In the genomic region with DNA sequence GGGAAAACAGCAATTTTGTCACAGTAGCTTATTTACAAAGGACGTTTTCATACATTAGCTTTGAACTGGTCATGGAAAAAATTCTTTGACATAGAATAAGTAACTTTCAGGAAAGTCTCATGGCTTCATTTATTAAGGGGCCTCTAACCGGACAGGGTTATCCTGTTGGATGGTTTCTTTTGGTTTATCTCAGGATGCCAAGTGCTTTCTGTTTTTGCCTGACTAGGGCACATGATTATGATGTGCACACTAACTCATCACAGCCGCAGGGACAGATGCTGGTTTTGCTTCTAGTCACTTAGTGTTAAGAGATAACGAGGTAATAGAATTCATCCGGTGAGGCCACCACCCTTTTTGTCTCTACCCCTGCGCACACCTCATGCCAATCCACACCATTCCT, we compare ENCODE assay signal across 2 cellular contexts.
TF ChIP-seq lines count a peak whose summit lies in the region.

No MANE protein-coding gene starts in this region.

TF ChIP-seq in SK-N-SH, 30 proteins besides CTCF, POLR2A, EP300 and RAD21 (continued from another document):
- TF ChIP-seq NRF1 (IDR thresholded peaks at IDR 0.05; ENCODE audit: low read depth, low read length) (no peak), EZH2phosphoT487 (IDR thresholded peaks at IDR 0.05; ENCODE audit: borderline replicate concordance, low read depth) (no peak), CHD2 (IDR thresholded peaks at IDR 0.05; ENCODE audit: low read length, partially characterized antibody) (no peak), FOXM1 (IDR thresholded peaks at IDR 0.05; ENCODE audit: low read depth) (no peak), FOSL2 (IDR thresholded peaks at IDR 0.05; ENCODE audit: borderline replicate concordance, low read depth) (no peak), FOXJ3 (CRISPR knock-in tag; IDR thresholded peaks at IDR 0.05) (no peak), MXI1 (IDR thresholded peaks at IDR 0.05; ENCODE audit: low read depth, low read length) (no peak), SIN3A (IDR thresholded peaks at IDR 0.05; ENCODE audit: borderline replicate concordance, low read depth, low read length) (no peak), POLR2AphosphoS5 (IDR thresholded peaks at IDR 0.05; ENCODE audit: low read depth, low read length) (no peak)

TF ChIP-seq in SK-N-SH treated with all-trans-retinoic acid at 6 μM for 48 hours, 23 proteins besides CTCF, POLR2A, EP300 and RAD21 (continued from another document):
- TF ChIP-seq, protein P1, sequence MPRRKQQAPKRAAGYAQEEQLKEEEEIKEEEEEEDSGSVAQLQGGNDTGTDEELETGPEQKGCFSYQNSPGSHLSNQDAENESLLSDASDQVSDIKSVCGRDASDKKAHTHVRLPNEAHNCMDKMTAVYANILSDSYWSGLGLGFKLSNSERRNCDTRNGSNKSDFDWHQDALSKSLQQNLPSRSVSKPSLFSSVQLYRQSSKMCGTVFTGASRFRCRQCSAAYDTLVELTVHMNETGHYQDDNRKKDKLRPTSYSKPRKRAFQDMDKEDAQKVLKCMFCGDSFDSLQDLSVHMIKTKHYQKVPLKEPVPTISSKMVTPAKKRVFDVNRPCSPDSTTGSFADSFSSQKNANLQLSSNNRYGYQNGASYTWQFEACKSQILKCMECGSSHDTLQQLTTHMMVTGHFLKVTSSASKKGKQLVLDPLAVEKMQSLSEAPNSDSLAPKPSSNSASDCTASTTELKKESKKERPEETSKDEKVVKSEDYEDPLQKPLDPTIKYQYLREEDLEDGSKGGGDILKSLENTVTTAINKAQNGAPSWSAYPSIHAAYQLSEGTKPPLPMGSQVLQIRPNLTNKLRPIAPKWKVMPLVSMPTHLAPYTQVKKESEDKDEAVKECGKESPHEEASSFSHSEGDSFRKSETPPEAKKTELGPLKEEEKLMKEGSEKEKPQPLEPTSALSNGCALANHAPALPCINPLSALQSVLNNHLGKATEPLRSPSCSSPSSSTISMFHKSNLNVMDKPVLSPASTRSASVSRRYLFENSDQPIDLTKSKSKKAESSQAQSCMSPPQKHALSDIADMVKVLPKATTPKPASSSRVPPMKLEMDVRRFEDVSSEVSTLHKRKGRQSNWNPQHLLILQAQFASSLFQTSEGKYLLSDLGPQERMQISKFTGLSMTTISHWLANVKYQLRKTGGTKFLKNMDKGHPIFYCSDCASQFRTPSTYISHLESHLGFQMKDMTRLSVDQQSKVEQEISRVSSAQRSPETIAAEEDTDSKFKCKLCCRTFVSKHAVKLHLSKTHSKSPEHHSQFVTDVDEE (CRISPR knock-in tag; IDR thresholded peaks at IDR 0.05): no peak
- TF ChIP-seq PPARA (CRISPR knock-in tag; IDR thresholded peaks at IDR 0.05; ENCODE audit: borderline replicate concordance): no peak
- TF ChIP-seq ARNTL (CRISPR knock-in tag; IDR thresholded peaks at IDR 0.05; ENCODE audit: borderline replicate concordance, low read depth): no peak
- no peak for TF ChIP-seq OSR1 (CRISPR knock-in tag; IDR thresholded peaks at IDR 0.05)
- no peak for TF ChIP-seq GLIS3 (CRISPR knock-in tag; IDR thresholded peaks at IDR 0.05)
- TF ChIP-seq, protein P2, sequence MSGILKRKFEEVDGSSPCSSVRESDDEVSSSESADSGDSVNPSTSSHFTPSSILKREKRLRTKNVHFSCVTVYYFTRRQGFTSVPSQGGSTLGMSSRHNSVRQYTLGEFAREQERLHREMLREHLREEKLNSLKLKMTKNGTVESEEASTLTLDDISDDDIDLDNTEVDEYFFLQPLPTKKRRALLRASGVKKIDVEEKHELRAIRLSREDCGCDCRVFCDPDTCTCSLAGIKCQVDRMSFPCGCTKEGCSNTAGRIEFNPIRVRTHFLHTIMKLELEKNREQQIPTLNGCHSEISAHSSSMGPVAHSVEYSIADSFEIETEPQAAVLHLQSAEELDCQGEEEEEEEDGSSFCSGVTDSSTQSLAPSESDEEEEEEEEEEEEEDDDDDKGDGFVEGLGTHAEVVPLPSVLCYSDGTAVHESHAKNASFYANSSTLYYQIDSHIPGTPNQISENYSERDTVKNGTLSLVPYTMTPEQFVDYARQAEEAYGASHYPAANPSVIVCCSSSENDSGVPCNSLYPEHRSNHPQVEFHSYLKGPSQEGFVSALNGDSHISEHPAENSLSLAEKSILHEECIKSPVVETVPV (CRISPR knock-in tag; IDR thresholded peaks at IDR 0.05): no peak
- TF ChIP-seq ZC3H10 (CRISPR knock-in tag; IDR thresholded peaks at IDR 0.05): no peak
- TF ChIP-seq ZFP30 (CRISPR knock-in tag; IDR thresholded peaks at IDR 0.05): no peak
- no peak for TF ChIP-seq RARB (CRISPR knock-in tag; IDR thresholded peaks at IDR 0.05)
- TF ChIP-seq, protein P3, sequence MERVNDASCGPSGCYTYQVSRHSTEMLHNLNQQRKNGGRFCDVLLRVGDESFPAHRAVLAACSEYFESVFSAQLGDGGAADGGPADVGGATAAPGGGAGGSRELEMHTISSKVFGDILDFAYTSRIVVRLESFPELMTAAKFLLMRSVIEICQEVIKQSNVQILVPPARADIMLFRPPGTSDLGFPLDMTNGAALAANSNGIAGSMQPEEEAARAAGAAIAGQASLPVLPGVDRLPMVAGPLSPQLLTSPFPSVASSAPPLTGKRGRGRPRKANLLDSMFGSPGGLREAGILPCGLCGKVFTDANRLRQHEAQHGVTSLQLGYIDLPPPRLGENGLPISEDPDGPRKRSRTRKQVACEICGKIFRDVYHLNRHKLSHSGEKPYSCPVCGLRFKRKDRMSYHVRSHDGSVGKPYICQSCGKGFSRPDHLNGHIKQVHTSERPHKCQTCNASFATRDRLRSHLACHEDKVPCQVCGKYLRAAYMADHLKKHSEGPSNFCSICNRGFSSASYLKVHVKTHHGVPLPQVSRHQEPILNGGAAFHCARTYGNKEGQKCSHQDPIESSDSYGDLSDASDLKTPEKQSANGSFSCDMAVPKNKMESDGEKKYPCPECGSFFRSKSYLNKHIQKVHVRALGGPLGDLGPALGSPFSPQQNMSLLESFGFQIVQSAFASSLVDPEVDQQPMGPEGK (CRISPR knock-in tag; IDR thresholded peaks at IDR 0.05; ENCODE audit: borderline replicate concordance): no peak
- TF ChIP-seq ZFP3 (CRISPR knock-in tag; IDR thresholded peaks at IDR 0.05): no peak
- no peak for TF ChIP-seq TOX (CRISPR knock-in tag; IDR thresholded peaks at IDR 0.05; ENCODE audit: borderline replicate concordance)
- TF ChIP-seq, protein P4, sequence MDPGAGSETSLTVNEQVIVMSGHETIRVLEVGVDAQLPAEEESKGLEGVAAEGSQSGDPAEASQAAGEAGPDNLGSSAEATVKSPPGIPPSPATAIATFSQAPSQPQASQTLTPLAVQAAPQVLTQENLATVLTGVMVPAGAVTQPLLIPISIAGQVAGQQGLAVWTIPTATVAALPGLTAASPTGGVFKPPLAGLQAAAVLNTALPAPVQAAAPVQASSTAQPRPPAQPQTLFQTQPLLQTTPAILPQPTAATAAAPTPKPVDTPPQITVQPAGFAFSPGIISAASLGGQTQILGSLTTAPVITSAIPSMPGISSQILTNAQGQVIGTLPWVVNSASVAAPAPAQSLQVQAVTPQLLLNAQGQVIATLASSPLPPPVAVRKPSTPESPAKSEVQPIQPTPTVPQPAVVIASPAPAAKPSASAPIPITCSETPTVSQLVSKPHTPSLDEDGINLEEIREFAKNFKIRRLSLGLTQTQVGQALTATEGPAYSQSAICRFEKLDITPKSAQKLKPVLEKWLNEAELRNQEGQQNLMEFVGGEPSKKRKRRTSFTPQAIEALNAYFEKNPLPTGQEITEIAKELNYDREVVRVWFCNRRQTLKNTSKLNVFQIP (CRISPR knock-in tag; IDR thresholded peaks at IDR 0.05; ENCODE audit: borderline replicate concordance, low read depth): no peak
